ENCODE assay signal across 27 cellular contexts in genomic region chr12:42261708-42262107, GRCh38.
"Had no signal": no experiment of that assay in that cellular context is flagged by ENCODE, and none has a peak within 500 bp of the region (broad histone marks: within the 10 kb centered on the region; RNA-seq: fewer than 3 reads in every experiment).

No MANE protein-coding gene starts in this region.

- H3K4me1 ChIP-seq: ascending aorta, body of pancreas had no signal

- H3K27ac ChIP-seq: ascending aorta, body of pancreas had no signal

- H3K27me3 Mint-ChIP-seq: IgD-negative memory B cell had no signal

- H3K4me1 Mint-ChIP-seq: activated naive CD8-positive, alpha-beta T cell treated with anti-CD3 and anti-CD28 coated beads, Interleukin-2, amount 50 U/mL, for 24 hours had no signal

- H3K4me3 Mint-ChIP-seq: activated naive CD4-positive, alpha-beta T cell treated with anti-CD3 and anti-CD28 coated beads, Interleukin-2, amount 50 U/mL, for 24 hours; activated naive CD8-positive, alpha-beta T cell treated with anti-CD3 and anti-CD28 coated beads, Interleukin-2, amount 50 U/mL, for 24 hours; IgD-negative memory B cell had no signal

- H3K9me3 Mint-ChIP-seq: activated naive CD4-positive, alpha-beta T cell treated with anti-CD3 and anti-CD28 coated beads, Interleukin-2, amount 50 U/mL, for 24 hours; activated naive CD8-positive, alpha-beta T cell treated with anti-CD3 and anti-CD28 coated beads, Interleukin-2, amount 50 U/mL, for 24 hours; IgD-negative memory B cell had no signal

- H3K27me3 ChIP-seq: ascending aorta, body of pancreas had no signal

- ATAC-seq: activated naive CD8-positive, alpha-beta T cell treated with anti-CD3 and anti-CD28 coated beads, Interleukin-2, amount 50 U/mL, for 24 hours; body of pancreas; Panc1; Right ventricle myocardium inferior had no signal

- DNase-seq: activated CD4-positive, alpha-beta T cell treated with anti-CD3 and anti-CD28 coated beads for 48 hours; activated CD4-positive, alpha-beta T cell treated with anti-CD3 and anti-CD28 coated beads, Interleukin-2, amount 50 U/mL, for 48 hours; activated effector memory CD4-positive, alpha-beta T cell treated with Interleukin-2 at 50 U/mL for 16 hours; activated naive CD4-positive, alpha-beta T cell; activated naive CD8-positive, alpha-beta T cell treated with anti-CD3 and anti-CD28 coated beads, Interleukin-2, amount 50 U/mL, for 24 hours; activated T-cell treated with anti-CD3 and anti-CD28 coated beads for 4 hours; amniotic stem cell; body of pancreas; central memory CD4-positive, alpha-beta T cell; KG1; NCI-H1092; NCI-H1417 treated with DMSO at 0.1 percent for 48 hours; NCI-H1694; NCI-H2029; NCI-H2107; NCI-H2171 treated with DMSO at 0.1 percent for 48 hours; NCI-H345; NCI-H510A; NCI-H526 treated with DMSO at 0.1 percent for 48 hours; NCI-H82; RPMI8226; SK-N-SH had no signal

- H3K9me3 ChIP-seq: ascending aorta, body of pancreas, SK-N-SH had no signal

- H3K36me3 ChIP-seq: ascending aorta had no signal

- H3K4me3 ChIP-seq: ascending aorta, body of pancreas had no signal

- H3K27ac Mint-ChIP-seq: activated naive CD4-positive, alpha-beta T cell treated with anti-CD3 and anti-CD28 coated beads, Interleukin-2, amount 50 U/mL, for 24 hours; activated naive CD8-positive, alpha-beta T cell treated with anti-CD3 and anti-CD28 coated beads, Interleukin-2, amount 50 U/mL, for 24 hours; IgD-negative memory B cell had no signal
